In the genomic region with DNA sequence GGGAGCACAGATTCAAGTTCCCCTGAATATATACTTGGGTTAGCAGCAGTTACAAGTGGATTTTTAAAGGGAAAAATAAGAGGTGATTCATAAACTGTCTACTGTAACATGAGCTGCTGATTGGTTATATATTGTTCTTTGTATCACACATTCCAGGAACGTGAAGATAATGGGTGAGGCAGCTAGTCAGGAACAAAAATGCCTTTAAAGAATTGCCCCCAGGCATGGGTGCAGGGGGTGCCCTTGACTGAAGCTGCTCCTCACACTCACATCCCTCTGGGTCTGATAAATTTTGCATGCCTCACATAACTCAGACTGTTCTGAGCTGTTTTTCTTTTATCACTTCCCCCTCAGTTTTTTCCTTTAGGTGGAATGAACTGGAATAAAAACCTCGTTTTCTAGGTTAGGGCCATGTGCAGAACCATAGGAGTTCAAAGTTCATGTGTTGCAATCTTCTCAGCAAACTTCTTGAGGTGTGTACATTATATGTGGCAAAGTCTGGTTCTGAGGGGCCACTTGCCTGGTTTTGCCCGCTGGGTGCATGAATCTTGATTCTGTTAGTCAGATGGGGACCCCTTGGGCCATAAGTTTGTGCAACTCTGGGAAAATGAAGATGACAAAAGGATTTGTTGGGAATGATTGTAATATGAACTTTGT, we compare ENCODE assay signal across 14 cellular contexts. TPM values are rescaled to one million over a fixed set of nuclear protein-coding genes. Genes with fewer than 3 reads are reported as not detected.
DNase-seq lines count a peak whose midpoint lies in the region; ATAC-seq and TF ChIP-seq lines count a peak whose summit lies in the region.
"Had no signal": no experiment of that assay in that cellular context is flagged by ENCODE, and none has a peak within 500 bp of the region (broad histone marks: within the 10 kb centered on the region; RNA-seq: fewer than 3 reads in every experiment).

No MANE protein-coding gene starts in this region.

- ATAC-seq in right cardiac atrium: no peak
- ATAC-seq: left lung, Panc1 had no signal

- DNase-seq in GM04503 (ENCODE audit: low read depth): peak; percentile 50
- peak; percentile 23 for DNase-seq in NT2/D1 (ENCODE audit: low read depth, low spot score)
- DNase-seq in dedifferentiated amniotic fluid mesenchymal stem cell (ENCODE audit: extremely low spot score): peak; percentile 71
- DNase-seq in non-pigmented ciliary epithelial cell (ENCODE audit: low read depth): peak; percentile 54
- DNase-seq in sigmoid colon: no peak
- no peak for DNase-seq in nephron progenitor cell
- DNase-seq in right cardiac atrium: no peak
- no peak for DNase-seq in hypothalamus (lab: John Stamatoyannopoulos, UW)
- DNase-seq: activated CD4-positive, alpha-beta T cell treated with anti-CD3 and anti-CD28 coated beads for 1 hour; activated effector memory CD4-positive, alpha-beta T cell treated with anti-CD3 and anti-CD28 coated beads, Interleukin-2, amount 50 U/mL, for 16 hours; H9; left lung; NCI-H187 had no signal

- WGBS in sigmoid colon, 2 donors: 39 to 69% methylated on average over 3 of the region's 3 CpGs
- 53% methylated on average over 3 of the region's 3 CpGs for WGBS in right cardiac atrium

- H3K27ac Mint-ChIP-seq in nephron progenitor cell: no peak overlapping the region

- H3K27me3 Mint-ChIP-seq in nephron progenitor cell (ENCODE audit: low read depth, poor library complexity): peaks cover 9% of the 10 kb centered on the region

- H3K36me3 ChIP-seq in NT2/D1 (ENCODE audit: insufficient read depth, insufficient read length, low read length): no peaks in the 10 kb centered on the region
- H3K36me3 ChIP-seq in sigmoid colon: no peaks in the 10 kb centered on the region
- H3K36me3 ChIP-seq: left lung had no signal

- TF ChIP-seq POLR2A in sigmoid colon (IDR thresholded peaks at IDR 0.05): no peak

- H3K9me3 Mint-ChIP-seq in nephron progenitor cell: no peaks in the 10 kb centered on the region

- no peaks in the 10 kb centered on the region for H3K4me1 ChIP-seq in NT2/D1 (ENCODE audit: insufficient read depth, insufficient read length)
- H3K4me1 ChIP-seq in sigmoid colon: no peaks in the 10 kb centered on the region
- H3K4me1 ChIP-seq in right cardiac atrium (ENCODE audit: control insufficient read depth, insufficient read depth, low read length): no peaks in the 10 kb centered on the region
- H3K4me1 ChIP-seq: left lung had no signal

- H3K9ac ChIP-seq in NT2/D1 (ENCODE audit: insufficient read length, low read depth): no peak overlapping the region

- no peak overlapping the region for H3K27ac ChIP-seq in sigmoid colon
- no peak overlapping the region for H3K27ac ChIP-seq in right cardiac atrium (ENCODE audit: low read length)
- H3K27ac ChIP-seq: left lung had no signal

- no peak overlapping the region for H3K4me3 Mint-ChIP-seq in nephron progenitor cell
- H3K4me3 Mint-ChIP-seq: H9 had no signal

- no peak for TF ChIP-seq CTCF in sigmoid colon (IDR thresholded peaks at IDR 0.05)
- TF ChIP-seq CTCF in nephron progenitor cell (IDR thresholded peaks at IDR 0.05): no peak

- H3K36me3 Mint-ChIP-seq in nephron progenitor cell (ENCODE audit: low read depth): no peaks in the 10 kb centered on the region

- intact Hi-C loops in sigmoid colon (cut with DNase I): no loop called here
- intact Hi-C loops in right cardiac atrium (cut with DNase I): no loop called here

- H3K4me3 ChIP-seq in NT2/D1 (ENCODE audit: insufficient read length, low read depth): no peak overlapping the region
- H3K4me3 ChIP-seq in sigmoid colon: no peak overlapping the region
- no peak overlapping the region for H3K4me3 ChIP-seq in right cardiac atrium (ENCODE audit: low read length)
- H3K4me3 ChIP-seq: left lung had no signal

- no peaks in the 10 kb centered on the region for H3K4me1 Mint-ChIP-seq in nephron progenitor cell

- TF ChIP-seq EP300 in sigmoid colon (IDR thresholded peaks at IDR 0.05): no peak

- H3K27me3 ChIP-seq in NT2/D1 (ENCODE audit: insufficient read depth, insufficient read length) (no peaks in the 10 kb centered on the region), sigmoid colon (no peaks in the 10 kb centered on the region), right cardiac atrium (ENCODE audit: control insufficient read depth, insufficient read depth) (no peaks in the 10 kb centered on the region)
- H3K27me3 ChIP-seq: left lung had no signal

- no peaks in the 10 kb centered on the region for H3K9me3 ChIP-seq in NT2/D1 (ENCODE audit: insufficient read depth, low read length)
- no peaks in the 10 kb centered on the region for H3K9me3 ChIP-seq in sigmoid colon
- no peaks in the 10 kb centered on the region for H3K9me3 ChIP-seq in right cardiac atrium (ENCODE audit: control insufficient read depth, low read length)
- H3K9me3 ChIP-seq: left lung had no signal

RNA-seq across cellular contexts. Expression of gene TBX19, which starts 21.1 kb away (rescaled TPM):
- total RNA-seq in sigmoid colon (1 to 10 TPM; 2.7 to 5.3 (median 3.1) TPM), right cardiac atrium (under 1 TPM; 0.65 to 0.89 (median 0.71) TPM)
- polyA plus RNA-seq in sigmoid colon (1 to 10 TPM in 2 of 3 donors, under 1 TPM in 1; 0.46 to 1.8 (median 1.2) TPM), right cardiac atrium (0.52 TPM)

Comparison
In these comparisons a context has a peak if more than half of its experiments do, and no peak if none do; other contexts are left out.
1. DNase-seq: peak in GM04503 (single experiment), NT2/D1 (single experiment), dedifferentiated amniotic fluid mesenchymal stem cell (single experiment) and non-pigmented ciliary epithelial cell (single experiment); none in sigmoid colon (single experiment), nephron progenitor cell (single experiment), right cardiac atrium (0 of 3) and hypothalamus (0 of 51).